Comparison of ENCODE assay signal across 26 cellular contexts in the genomic region with DNA sequence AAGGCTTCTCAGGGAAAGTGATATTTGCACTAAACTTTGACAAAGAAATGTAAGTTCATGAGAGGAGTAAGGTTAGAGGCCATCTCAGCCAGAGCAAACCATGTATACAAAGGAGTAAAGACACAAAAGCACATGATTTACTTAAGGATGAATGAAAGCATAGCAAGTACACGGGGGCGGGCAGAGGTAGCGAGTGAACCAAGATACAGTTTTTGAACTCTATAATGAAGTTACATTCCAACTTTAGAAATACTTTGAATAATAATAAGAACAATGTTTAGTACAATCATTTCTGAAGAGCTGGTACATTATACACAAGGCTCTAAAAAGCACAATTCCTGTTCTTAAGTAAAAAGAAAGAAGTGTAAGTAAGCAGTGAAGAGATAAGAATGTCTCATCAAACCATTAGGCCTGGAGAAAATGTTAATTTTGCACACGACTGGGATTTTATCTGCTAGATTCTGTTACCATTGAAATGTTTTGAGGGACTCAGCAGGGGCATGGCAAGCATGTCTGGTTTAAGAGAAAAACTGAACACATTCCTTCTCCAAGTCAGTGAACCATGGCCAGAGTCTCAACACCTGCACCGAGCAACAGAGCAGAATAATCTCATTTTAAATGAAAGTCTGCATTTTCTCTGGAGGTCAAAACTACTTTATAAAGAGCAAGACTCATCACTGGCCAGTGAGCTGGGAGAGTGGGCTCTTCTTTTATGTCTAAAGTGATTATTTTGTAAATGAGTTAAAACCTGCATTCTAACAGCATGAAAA.
A peak's percentile ranks its signal among the peaks of the same experiment; 100 is the strongest.
DNase-seq lines count a peak whose midpoint lies in the region; ATAC-seq and TF ChIP-seq lines count a peak whose summit lies in the region.
"Had no signal": no experiment of that assay in that cellular context is flagged by ENCODE, and none has a peak within 500 bp of the region (broad histone marks: within the 10 kb centered on the region; RNA-seq: fewer than 3 reads in every experiment).

No MANE protein-coding gene starts in this region.

- H3K9ac ChIP-seq in parathyroid adenoma: no peak overlapping the region

- H3K4me1 ChIP-seq in parathyroid adenoma: no peaks in the 10 kb centered on the region
- H3K4me1 ChIP-seq: A549, SJSA1 had no signal

- H3K79me2 ChIP-seq in parathyroid adenoma: no peaks in the 10 kb centered on the region

- no peaks in the 10 kb centered on the region for H3K36me3 Mint-ChIP-seq in chondrocyte (ENCODE audit: low read depth)
- H3K36me3 Mint-ChIP-seq: CD14-positive monocyte had no signal

- no peaks in the 10 kb centered on the region for H3K9me3 ChIP-seq in parathyroid adenoma (ENCODE audit: control insufficient read depth, low read length)
- H3K9me3 ChIP-seq: A549, SJSA1 had no signal

- no peaks in the 10 kb centered on the region for H3K4me1 Mint-ChIP-seq in chondrocyte (ENCODE audit: low read depth)
- H3K4me1 Mint-ChIP-seq: CD14-positive monocyte had no signal

- ATAC-seq in GM21360 (IDR thresholded peaks at IDR 0.05; ENCODE audit: unreplicated experiment): peak; percentile 35
- ATAC-seq: A549, K562 had no signal

- H3K27ac Mint-ChIP-seq in chondrocyte (ENCODE audit: unreplicated experiment): no peak overlapping the region
- H3K27ac Mint-ChIP-seq: CD14-positive monocyte had no signal

- peak overlapping the region; percentile 25 for H3K4me2 ChIP-seq in parathyroid adenoma (ENCODE audit: low read length)
- H3K4me2 ChIP-seq: A549 had no signal

- H3K9me3 Mint-ChIP-seq in chondrocyte (ENCODE audit: low read depth): no peaks in the 10 kb centered on the region

- no peak overlapping the region for H3K4me3 Mint-ChIP-seq in chondrocyte (ENCODE audit: unreplicated experiment)
- H3K4me3 Mint-ChIP-seq: CD14-positive monocyte had no signal

- TF ChIP-seq CTCF in VCaP (conservative IDR thresholded peaks at IDR 0.05): no peak
- no peak for TF ChIP-seq CTCF in parathyroid adenoma (IDR thresholded peaks at IDR 0.05)
- no peak for TF ChIP-seq CTCF in chondrocyte (IDR thresholded peaks at IDR 0.05)

- H3K4me3 ChIP-seq in parathyroid adenoma (ENCODE audit: low read depth, low read length): no peak overlapping the region
- H3K4me3 ChIP-seq: A549, K562, SJSA1 had no signal

- peaks cover 13% of the 10 kb centered on the region for H3K27me3 Mint-ChIP-seq in chondrocyte (ENCODE audit: low read depth)

- no peaks in the 10 kb centered on the region for H3K27me3 ChIP-seq in parathyroid adenoma (ENCODE audit: control insufficient read depth, insufficient read depth, low read length)
- H3K27me3 ChIP-seq: SJSA1 had no signal

- peak; percentile 65 for DNase-seq in left kidney (ENCODE audit: low read depth, low spot score)
- no peak for DNase-seq in activated CD4-positive, CD25-positive, alpha-beta regulatory T cell treated with anti-CD3 and anti-CD28 coated beads, Interleukin-2, amount 50 U/mL, for 72 hours
- no peak for DNase-seq in CD1c-positive myeloid dendritic cell (ENCODE audit: extremely low spot score)
- DNase-seq in NCI-H2227 treated with DMSO at 0.1 percent for 48 hours (lab: John Stamatoyannopoulos, UW): no peak
- no peak for DNase-seq in chondrocyte (ENCODE audit: low spot score)
- DNase-seq: Calu3, DMS153, DND-41, Kasumi-1, NCI-H1092 treated with DMSO at 0.1 percent for 48 hours, NCI-H1436, NCI-H187, NCI-H2081 treated with DMSO at 0.1 percent for 48 hours, NCI-H2171 treated with DMSO at 0.1 percent for 48 hours, NCI-H446, NCI-H524 treated with DMSO at 0.1 percent for 48 hours, NCI-H82, Right ventricle myocardium superior, RPMI8226 had no signal

- H3K36me3 ChIP-seq in parathyroid adenoma (ENCODE audit: control insufficient read depth, insufficient read depth, low read length): no peaks in the 10 kb centered on the region
- H3K36me3 ChIP-seq: SJSA1 had no signal

- H2AFZ ChIP-seq in parathyroid adenoma: peak overlapping the region; percentile 18

- H3K27ac ChIP-seq in VCaP (peak overlapping the region; percentile 42; the same call in 1 of the 2 replicates), parathyroid adenoma (no peak overlapping the region)
- H3K27ac ChIP-seq: A549, SJSA1 had no signal
